In genomic region chr9:138047469-138048040, GRCh38 we compare ENCODE assay signal across 26 cellular contexts.
DNase-seq lines count a peak whose midpoint lies in the region; ATAC-seq and TF ChIP-seq lines count a peak whose summit lies in the region.
"Had no signal": no experiment of that assay in that cellular context is flagged by ENCODE, and none has a peak within 500 bp of the region (broad histone marks: within the 10 kb centered on the region; RNA-seq: fewer than 3 reads in every experiment).

No MANE protein-coding gene starts in this region.

- H3K27ac ChIP-seq in neural progenitor cell: no peak overlapping the region
- H3K27ac ChIP-seq: SK-N-MC had no signal

- H3K4me3 Mint-ChIP-seq in endothelial cell (ENCODE audit: unreplicated experiment) (no peak overlapping the region), neural progenitor cell (no peak overlapping the region)
- H3K4me3 Mint-ChIP-seq: activated CD8-positive, alpha-beta T cell treated with anti-CD3 and anti-CD28 coated beads for 36 hours; activated naive CD8-positive, alpha-beta T cell treated with anti-CD3 and anti-CD28 coated beads for 36 hours; CD4-positive, alpha-beta T cell; naive thymus-derived CD4-positive, alpha-beta T cell; T-helper 17 cell had no signal

- ATAC-seq in GM18498 (IDR thresholded peaks at IDR 0.05; ENCODE audit: unreplicated experiment): no peak
- ATAC-seq in HG03139 (IDR thresholded peaks at IDR 0.05; ENCODE audit: unreplicated experiment): no peak
- no peak for ATAC-seq in HG02938 (IDR thresholded peaks at IDR 0.05; ENCODE audit: unreplicated experiment)
- ATAC-seq: activated CD8-positive, alpha-beta T cell treated with anti-CD3 and anti-CD28 coated beads for 36 hours; naive thymus-derived CD4-positive, alpha-beta T cell; PC-3; T-helper 17 cell had no signal

- H3K36me3 Mint-ChIP-seq in endothelial cell (ENCODE audit: low read depth, unreplicated experiment) (peaks cover 8% of the 10 kb centered on the region), neural progenitor cell (no peaks in the 10 kb centered on the region)
- H3K36me3 Mint-ChIP-seq: activated naive CD8-positive, alpha-beta T cell treated with anti-CD3 and anti-CD28 coated beads for 36 hours; naive thymus-derived CD4-positive, alpha-beta T cell had no signal

- no peak overlapping the region for H3K4me2 ChIP-seq in neural progenitor cell

- no peak overlapping the region for H3K4me3 ChIP-seq in neural progenitor cell
- H3K4me3 ChIP-seq: SK-N-MC had no signal

- H3K27ac Mint-ChIP-seq in endothelial cell (ENCODE audit: unreplicated experiment) (peak overlapping the region; percentile 40), neural progenitor cell (no peak overlapping the region)
- H3K27ac Mint-ChIP-seq: activated CD8-positive, alpha-beta T cell treated with anti-CD3 and anti-CD28 coated beads for 36 hours; activated naive CD8-positive, alpha-beta T cell treated with anti-CD3 and anti-CD28 coated beads for 36 hours; CD4-positive, alpha-beta T cell; naive thymus-derived CD4-positive, alpha-beta T cell; T-helper 17 cell had no signal

- H3K4me1 Mint-ChIP-seq in endothelial cell (ENCODE audit: unreplicated experiment) (peaks cover 22% of the 10 kb centered on the region), neural progenitor cell (peaks cover 15% of the 10 kb centered on the region)
- H3K4me1 Mint-ChIP-seq: activated naive CD8-positive, alpha-beta T cell treated with anti-CD3 and anti-CD28 coated beads for 36 hours had no signal

- H3K4me1 ChIP-seq in neural progenitor cell: peaks cover 9% of the 10 kb centered on the region

- no peaks in the 10 kb centered on the region for H3K9me3 ChIP-seq in neural progenitor cell (ENCODE audit: low read depth)

- H3K27me3 Mint-ChIP-seq in endothelial cell (ENCODE audit: unreplicated experiment) (peaks cover 15% of the 10 kb centered on the region), neural progenitor cell (ENCODE audit: insufficient read depth, low read depth) (peaks cover 3% of the 10 kb centered on the region)

- H3K36me3 ChIP-seq in neural progenitor cell: no peaks in the 10 kb centered on the region

- no peaks in the 10 kb centered on the region for H3K79me2 ChIP-seq in neural progenitor cell (ENCODE audit: low read depth)

- no peak overlapping the region for H3K9ac ChIP-seq in neural progenitor cell

- no peak overlapping the region for H2AFZ ChIP-seq in neural progenitor cell (replicated peaks)

- DNase-seq in activated effector memory CD4-positive, alpha-beta T cell treated with anti-CD3 and anti-CD28 coated beads, Interleukin-2, amount 50 U/mL, for 16 hours: peak; percentile 41
- DNase-seq in activated effector memory CD4-positive, alpha-beta T cell treated with Interleukin-2 at 50 U/mL for 16 hours: no peak
- DNase-seq in endothelial cell (ENCODE audit: low spot score) (no peak), neural progenitor cell (ENCODE audit: low spot score) (peak; percentile 1), ureter (ENCODE audit: low spot score) (peak; percentile 14)
- DNase-seq: activated CD4-positive, CD25-positive, alpha-beta regulatory T cell treated with anti-CD3 and anti-CD28 coated beads, Interleukin-2, amount 50 U/mL, for 72 hours; activated CD8-positive, alpha-beta T cell treated with anti-CD3 and anti-CD28 coated beads for 36 hours; activated naive CD8-positive, alpha-beta T cell treated with anti-CD3 and anti-CD28 coated beads for 36 hours; AML-193; anterior cingulate cortex; effector CD8-positive, alpha-beta T cell; KG1; midbrain; MM.1S; naive thymus-derived CD4-positive, alpha-beta T cell; NCI-H1930; NCI-H524 treated with DMSO at 0.1 percent for 48 hours; nucleus accumbens; PC-3; stimulated activated CD4-positive, alpha-beta T cell treated with anti-CD3 and anti-CD28 coated beads, Interleukin-4, amount 100 ng/mL, for 24 hours; T-helper 17 cell had no signal

- TF ChIP-seq CTCF in endothelial cell (IDR thresholded peaks at IDR 0.05; ENCODE audit: unreplicated experiment): no peak
- TF ChIP-seq CTCF in neural progenitor cell (IDR thresholded peaks at IDR 0.05): no peak

- no peaks in the 10 kb centered on the region for H3K9me3 Mint-ChIP-seq in endothelial cell (ENCODE audit: unreplicated experiment)
- no peaks in the 10 kb centered on the region for H3K9me3 Mint-ChIP-seq in neural progenitor cell
- H3K9me3 Mint-ChIP-seq: activated CD8-positive, alpha-beta T cell treated with anti-CD3 and anti-CD28 coated beads for 36 hours; activated naive CD8-positive, alpha-beta T cell treated with anti-CD3 and anti-CD28 coated beads for 36 hours; CD4-positive, alpha-beta T cell had no signal

- no peaks in the 10 kb centered on the region for H3K27me3 ChIP-seq in neural progenitor cell

- H3F3A ChIP-seq in neural progenitor cell (ENCODE audit: low read depth): no peaks in the 10 kb centered on the region

- no peaks in the 10 kb centered on the region for H4K20me1 ChIP-seq in neural progenitor cell (ENCODE audit: low read depth)

Comparison
In these comparisons a context has a peak if more than half of its experiments do, and no peak if none do; other contexts are left out.
1. DNase-seq: peak in activated effector memory CD4-positive, alpha-beta T cell treated with anti-CD3 and anti-CD28 coated beads, Interleukin-2, amount 50 U/mL, for 16 hours (single experiment), neural progenitor cell (single experiment) and ureter (single experiment); none in activated effector memory CD4-positive, alpha-beta T cell treated with Interleukin-2 at 50 U/mL for 16 hours (single experiment) and endothelial cell (single experiment).